19 cellular contexts compared by ENCODE assay signal in the genomic region with DNA sequence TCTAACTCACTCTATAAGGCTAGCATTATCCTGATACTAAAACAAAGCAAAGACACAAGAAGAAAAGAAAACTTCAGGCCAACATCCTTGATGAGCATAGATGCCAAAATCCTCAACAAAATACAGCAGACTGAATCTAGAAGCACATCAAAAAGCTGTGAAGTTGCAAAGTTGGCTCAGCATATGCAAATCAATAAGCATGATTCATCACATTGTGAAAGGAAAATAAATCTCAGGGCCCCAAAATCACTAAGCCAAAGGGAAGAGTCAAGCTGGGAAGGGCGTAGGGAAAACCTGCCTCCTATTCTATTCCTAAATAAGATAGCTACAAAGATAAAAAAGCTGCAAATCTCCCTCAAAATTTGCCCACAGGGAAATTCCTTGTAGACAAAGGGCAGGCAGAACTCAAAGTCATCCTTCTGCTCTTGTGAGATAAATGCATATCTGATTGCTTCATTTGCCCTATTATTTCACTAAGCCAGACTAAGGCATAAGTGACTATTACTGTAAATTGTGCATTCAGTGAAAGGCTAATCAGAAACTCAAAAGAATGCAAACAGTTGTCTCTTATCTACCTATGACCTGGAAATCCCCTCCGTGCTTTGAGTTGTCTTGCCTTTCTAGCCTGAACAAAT.
"Had no signal": no experiment of that assay in that cellular context is flagged by ENCODE, and none has a peak within 500 bp of the region (broad histone marks: within the 10 kb centered on the region; RNA-seq: fewer than 3 reads in every experiment).

No MANE protein-coding gene starts in this region.

- H3K4me1 Mint-ChIP-seq: activated CD4-positive, alpha-beta T cell treated with anti-CD3 and anti-CD28 coated beads, Interleukin-2, amount 10 ng/mL, durations not matched to agents 7 days and 5 days; neural progenitor cell had no signal

- H3K27me3 Mint-ChIP-seq: memory B cell, progenitor cell of endocrine pancreas had no signal

- ATAC-seq: activated CD4-positive, CD25-positive, alpha-beta regulatory T cell treated with anti-CD3 and anti-CD28 coated beads, Interleukin-2, amount 50 U/mL, for 24 hours; activated naive CD4-positive, alpha-beta T cell treated with anti-CD3 and anti-CD28 coated beads, Interleukin-2, amount 50 U/mL, for 72 hours; activated T-cell treated with anti-CD3 and anti-CD28 coated beads, Interleukin-2, amount 50 U/mL, for 72 hours; naive thymus-derived CD4-positive, alpha-beta T cell; stimulated activated naive CD8-positive, alpha-beta T cell treated with anti-CD3 and anti-CD28 coated beads, Interleukin-15, Interleukin-2, amounts not matched to agents 100 U/mL and 50 U/mL, for 24 hours had no signal

- H3K27ac Mint-ChIP-seq: activated CD4-positive, alpha-beta T cell treated with anti-CD3 and anti-CD28 coated beads, Interleukin-2, amount 10 ng/mL, durations not matched to agents 7 days and 5 days; activated naive CD4-positive, alpha-beta T cell treated with anti-CD3 and anti-CD28 coated beads, Interleukin-2, amount 50 U/mL, for 72 hours; activated T-cell treated with anti-CD3 and anti-CD28 coated beads, Interleukin-2, amount 50 U/mL, for 72 hours; dendritic cell treated with granulocyte-macrophage colony-stimulating factor and Interleukin-4, amounts not matched to agents 40 ng/mL and 50 ng/mL, for 4 days; memory B cell; neural progenitor cell; progenitor cell of endocrine pancreas had no signal

- H3K4me3 Mint-ChIP-seq: activated CD4-positive, alpha-beta T cell treated with anti-CD3 and anti-CD28 coated beads, Interleukin-2, amount 10 ng/mL, durations not matched to agents 7 days and 5 days; activated T-cell treated with anti-CD3 and anti-CD28 coated beads, Interleukin-2, amount 50 U/mL, for 72 hours; dendritic cell treated with granulocyte-macrophage colony-stimulating factor and Interleukin-4, amounts not matched to agents 40 ng/mL and 50 ng/mL, for 4 days; memory B cell; naive thymus-derived CD4-positive, alpha-beta T cell; neural progenitor cell had no signal

- DNase-seq: activated CD4-positive, alpha-beta T cell treated with anti-CD3 and anti-CD28 coated beads, Interleukin-2, amount 10 ng/mL, durations not matched to agents 7 days and 5 days; activated CD8-positive, alpha-beta memory T cell treated with anti-CD3 and anti-CD28 coated beads for 24 hours; activated CD8-positive, alpha-beta memory T cell treated with anti-CD3 and anti-CD28 coated beads, Interleukin-2, amount 50 U/mL, for 48 hours; activated gamma-delta T cell treated with Interleukin-2 at 50 U/mL for 16 hours; activated T-cell treated with anti-CD3 and anti-CD28 coated beads, Interleukin-2, amount 50 U/mL, for 72 hours; adrenal gland; effector memory CD4-positive, alpha-beta T cell; naive thymus-derived CD4-positive, alpha-beta T cell; stimulated activated CD4-positive, alpha-beta T cell treated with anti-CD3 and anti-CD28 coated beads, Interleukin-2, amount 100 ng/mL, for 24 hours; stimulated activated naive CD8-positive, alpha-beta T cell treated with anti-CD3 and anti-CD28 coated beads, Interleukin-15, Interleukin-2, amounts not matched to agents 100 U/mL and 50 U/mL, for 24 hours; substantia nigra; tibial artery had no signal

- H3K4me3 ChIP-seq: adrenal gland, neural progenitor cell, right atrium auricular region, tibial artery had no signal
